In genomic region chr21:42377951-42378340, GRCh38 we compare ENCODE assay signal across 23 cellular contexts. TPM values are rescaled to one million over a fixed set of nuclear protein-coding genes. Genes with fewer than 3 reads are reported as not detected.
DNase-seq lines count a peak whose midpoint lies in the region; ATAC-seq, FAIRE-seq and TF ChIP-seq lines count a peak whose summit lies in the region.
"Had no signal": no experiment of that assay in that cellular context is flagged by ENCODE, and none has a peak within 500 bp of the region (broad histone marks: within the 10 kb centered on the region; RNA-seq: fewer than 3 reads in every experiment).

No MANE protein-coding gene starts in this region.

- no peak for TF ChIP-seq CTCF in HEK293 (tag by site-specific recombination; IDR thresholded peaks at IDR 0.05)
- TF ChIP-seq CTCF in kidney (IDR thresholded peaks at IDR 0.05; ENCODE audit: borderline replicate concordance, extremely low read depth, insufficient read depth), result no peak
- no peak for TF ChIP-seq CTCF in stomach (IDR thresholded peaks at IDR 0.05)

- H3K9me3 ChIP-seq in HEK293 (ENCODE audit: control insufficient read depth, insufficient read depth, low read depth, low read length) (no peaks in the 10 kb centered on the region), T-helper 17 cell (ENCODE audit: control insufficient read depth, low read length, poor library complexity, severe bottlenecking) (no peaks in the 10 kb centered on the region), kidney (ENCODE audit: control insufficient read depth in 1 of 2, low read length in 2 of 2) (peaks cover 0 to 6% of the 10 kb centered on the region in 2 donors), stomach (peaks cover 0 to 12% (median 5%) of the 10 kb centered on the region in 4 donors)
- H3K9me3 ChIP-seq: HAP-1 had no signal

- CTCF ChIA-PET in HEK293 (lab: Yijun Ruan, JAX), result interaction anchor here (0.6 to 1.2 kb wide), 2 partner anchors 40 to 55 kb away, joined by 3 read pairs; no protein-coding TSS in a partner anchor

- DNase-seq in T-helper 17 cell (no peak), kidney (peak; percentile 37), inferior parietal cortex (ENCODE audit: extremely low spot score) (no peak), stomach (no peak)
- DNase-seq in stimulated activated effector memory CD8-positive, alpha-beta T cell treated with anti-CD3 and anti-CD28 coated beads, Interleukin-12 subunit alpha, Interleukin-12 subunit beta, amount 100 ng/mL, for 72 hours (ENCODE audit: low spot score in 2 of 2), result no peak
- DNase-seq: CD8-positive, alpha-beta T cell; COR-L47; DMS153; DND-41; GDM1; GOT3; HFFc6; IMR-90 had no signal

- peaks cover 4% of the 10 kb centered on the region for H3K4me1 Mint-ChIP-seq in T-helper 17 cell
- H3K4me1 Mint-ChIP-seq in stimulated activated effector memory CD8-positive, alpha-beta T cell treated with anti-CD3 and anti-CD28 coated beads, Interleukin-12 subunit alpha, Interleukin-12 subunit beta, amount 100 ng/mL, for 72 hours, result peaks cover 28% of the 10 kb centered on the region

- TF ChIP-seq POLR2A in stomach (IDR thresholded peaks at IDR 0.05), result no peak

- H3K27me3 ChIP-seq in stomach, result peaks cover 0 to 46% (median 0%) of the 10 kb centered on the region in 3 donors

- peaks cover 3% of the 10 kb centered on the region for H3K36me3 Mint-ChIP-seq in T-helper 17 cell (ENCODE audit: low read depth)
- peaks cover 66% of the 10 kb centered on the region for H3K36me3 Mint-ChIP-seq in stimulated activated effector memory CD8-positive, alpha-beta T cell treated with anti-CD3 and anti-CD28 coated beads, Interleukin-12 subunit alpha, Interleukin-12 subunit beta, amount 100 ng/mL, for 72 hours
- H3K36me3 Mint-ChIP-seq: CD14-positive monocyte had no signal

- no peak for TF ChIP-seq EP300 in stomach (IDR thresholded peaks at IDR 0.05)

- no peak overlapping the region for H3K27ac ChIP-seq in HEK293 (ENCODE audit: extremely low read depth, low read depth, low read length)
- H3K27ac ChIP-seq in kidney (ENCODE audit: low read depth in 2 of 2, low read length in 2 of 2), result no peak overlapping the region
- no peak overlapping the region for H3K27ac ChIP-seq in stomach
- H3K27ac ChIP-seq: A549 had no signal

- no peak for FAIRE-seq in kidney (lab: Jason Lieb, UNC)
- FAIRE-seq: A549, D721Med, GM12892, GM19239 had no signal

- H3K4me3 Mint-ChIP-seq in T-helper 17 cell, result no peak overlapping the region
- H3K4me3 Mint-ChIP-seq in stimulated activated effector memory CD8-positive, alpha-beta T cell treated with anti-CD3 and anti-CD28 coated beads, Interleukin-12 subunit alpha, Interleukin-12 subunit beta, amount 100 ng/mL, for 72 hours, result no peak overlapping the region
- H3K4me3 Mint-ChIP-seq: CD14-positive monocyte; CD8-positive, alpha-beta T cell; HFFc6 had no signal

- H3K9ac ChIP-seq in kidney (ENCODE audit: low read length in 2 of 2), result no peak overlapping the region

- H3K36me3 ChIP-seq in HEK293 (ENCODE audit: control insufficient read depth in 2 of 2, insufficient read depth in 1 of 2, low read length in 2 of 2) (no peaks in the 10 kb centered on the region), kidney (ENCODE audit: control insufficient read depth in 1 of 2, insufficient read depth in 2 of 2, low read length in 2 of 2) (no peaks in the 10 kb centered on the region), stomach (peaks cover 0 to 4% (median 0%) of the 10 kb centered on the region in 4 donors)
- H3K36me3 ChIP-seq: HAP-1 had no signal

- H3K4me3 ChIP-seq in HEK293 (ENCODE audit: low read depth, low read length) (no peak overlapping the region), kidney (ENCODE audit: low read length in 2 of 2) (no peak overlapping the region), stomach (no peak overlapping the region)
- H3K4me3 ChIP-seq: A549, HAP-1 had no signal

- H3K27ac Mint-ChIP-seq in T-helper 17 cell, result peak overlapping the region; percentile 56
- H3K27ac Mint-ChIP-seq in stimulated activated effector memory CD8-positive, alpha-beta T cell treated with anti-CD3 and anti-CD28 coated beads, Interleukin-12 subunit alpha, Interleukin-12 subunit beta, amount 100 ng/mL, for 72 hours, result peak overlapping the region; percentile 30
- H3K27ac Mint-ChIP-seq: CD8-positive, alpha-beta T cell; HFFc6 had no signal

- peaks cover 4% of the 10 kb centered on the region for H3K27me3 Mint-ChIP-seq in T-helper 17 cell

- POLR2A ChIA-PET in HEK293 (lab: Yijun Ruan, JAX), result no interaction called here

- intact Hi-C loops in kidney (cut with DNase I) (loop anchor here (10.0 kb wide), 1 partner anchor 133 kb away; no protein-coding TSS in a partner anchor), stomach (cut with DNase I; ENCODE audit: low total_unique reads) (no loop called here)

- H3K4me1 ChIP-seq in HEK293 (ENCODE audit: control insufficient read depth, insufficient read depth, low read length), result no peaks in the 10 kb centered on the region
- H3K4me1 ChIP-seq in kidney (ENCODE audit: control insufficient read depth in 1 of 2, insufficient read depth in 1 of 2, low read depth in 1 of 2, low read length in 2 of 2), result no peaks in the 10 kb centered on the region
- peaks cover 13 to 25% (median 19%) of the 10 kb centered on the region in 4 donors for H3K4me1 ChIP-seq in stomach
- H3K4me1 ChIP-seq: A549, HAP-1 had no signal

- peaks cover 6% of the 10 kb centered on the region for H3K9me3 Mint-ChIP-seq in stimulated activated effector memory CD8-positive, alpha-beta T cell treated with anti-CD3 and anti-CD28 coated beads, Interleukin-12 subunit alpha, Interleukin-12 subunit beta, amount 100 ng/mL, for 72 hours

- 90 to 95% (median 93%) methylated on average over 5 of the region's 5 CpGs for WGBS in stomach, 5 donors

- no peak for ATAC-seq in T-helper 17 cell
- no peak for ATAC-seq in stimulated activated effector memory CD8-positive, alpha-beta T cell treated with anti-CD3 and anti-CD28 coated beads, Interleukin-12 subunit alpha, Interleukin-12 subunit beta, amount 100 ng/mL, for 72 hours
- ATAC-seq: A549; CD8-positive, alpha-beta T cell had no signal

TF ChIP-seq in HEK293, 187 proteins besides CTCF, POLR2A, EP300 and RAD21:
- TF ChIP-seq ZNF221 (tag by site-specific recombination; IDR thresholded peaks at IDR 0.05; ENCODE audit: borderline replicate concordance) (no peak), ZNF416 (tag by site-specific recombination; IDR thresholded peaks at IDR 0.05) (no peak), EGR2 (tag by site-specific recombination; IDR thresholded peaks at IDR 0.05; ENCODE audit: low read depth) (0 out of 2 replicates have a peak, but pooled peaks have one; percentile 11), MZF1 (tag by site-specific recombination; IDR thresholded peaks at IDR 0.05; ENCODE audit: borderline replicate concordance) (no peak)

RNA-seq across cellular contexts. Expression of gene TFF1, which starts 11.6 kb away (rescaled TPM):
- not detected for total RNA-seq in T-helper 17 cell
- not detected for total RNA-seq in kidney
- not detected for polyA plus RNA-seq in kidney (ENCODE audit: insufficient read depth, low read depth, low replicate concordance)
- total RNA-seq in stomach, result 1,000 to 10,000 TPM in 1 of 5 donors, 100 to 1,000 TPM in 1, 10 to 100 TPM in 2, not detected in 1; 62.4 to 1,697 (median 407) TPM
- over 10,000 TPM in 1 of 3 donors, 1,000 to 10,000 TPM in 1, 100 to 1,000 TPM in 1; 385 to 10,944 (median 1,930) TPM for polyA plus RNA-seq in stomach
- total RNA-seq: CD8-positive, alpha-beta T cell; HFFc6; IMR-90 had no signal
- polyA plus RNA-seq: AG04450, BJ, CD14-positive monocyte, IMR-90 had no signal

RNA-seq across cellular contexts. Expression of gene TMPRSS3, which starts 17.9 kb away (rescaled TPM):
- total RNA-seq in T-helper 17 cell (1 to 10 TPM; 2.8 to 4.5 TPM), kidney (15.4 TPM), stomach (10 to 100 TPM in 2 of 5 donors, 1 to 10 TPM in 1, under 1 TPM in 1, not detected in 1; 0.45 to 37.9 (median 9.7) TPM)
- polyA plus RNA-seq in kidney (ENCODE audit: insufficient read depth, low read depth, low replicate concordance) (3.0 TPM), stomach (1 to 10 TPM; 1.8 to 3.9 (median 3.7) TPM)
- total RNA-seq: HFFc6, IMR-90 had no signal
- polyA plus RNA-seq: AG04450, BJ, IMR-90 had no signal

RNA-seq across cellular contexts. Expression of gene UBASH3A, which starts 25.8 kb away (rescaled TPM):
- total RNA-seq in T-helper 17 cell (10 to 100 TPM; 49.5 to 50.3 TPM), kidney (2.7 TPM), stomach (1 to 10 TPM in 2 of 5 donors, under 1 TPM in 2, not detected in 1; 0.29 to 4.6 (median 1.2) TPM)
- polyA plus RNA-seq in kidney (ENCODE audit: insufficient read depth, low read depth, low replicate concordance) (not detected), stomach (under 1 TPM; 0.18 to 0.31 (median 0.25) TPM)
- total RNA-seq: HFFc6, HT-29, IMR-90 had no signal
- polyA plus RNA-seq: A549, AG04450, BJ, CD14-positive monocyte, IMR-90 had no signal

RNA-seq across cellular contexts. Expression of gene TFF2, which starts 27.2 kb away (rescaled TPM):
- not detected for total RNA-seq in T-helper 17 cell
- total RNA-seq in kidney, result not detected
- polyA plus RNA-seq in kidney (ENCODE audit: insufficient read depth, low read depth, low replicate concordance), result not detected
- total RNA-seq in stomach, result 1,000 to 10,000 TPM in 3 of 5 donors, 100 to 1,000 TPM in 1, 1 to 10 TPM in 1; 2.3 to 2,979 (median 1,039) TPM
- 1,000 to 10,000 TPM in 2 of 3 donors, 100 to 1,000 TPM in 1; 154 to 2,390 (median 1,084) TPM for polyA plus RNA-seq in stomach
- total RNA-seq: CD8-positive, alpha-beta T cell; HFFc6; IMR-90 had no signal
- polyA plus RNA-seq: A549, AG04450, BJ, CD14-positive monocyte, IMR-90 had no signal

Comparison
In these comparisons a context has a peak if more than half of its experiments do, and no peak if none do; other contexts are left out.
1. RNA of gene UBASH3A, which starts 25.8 kb away (total RNA-seq): 49.5 to 50.3 TPM in T-helper 17 cell; 2.7 TPM in kidney (single experiment) and 0.29 to 4.6 TPM in stomach; every median in the first group is over 4 times any median in the second.